ENCODE assay signal across 8 cellular contexts in the genomic region with DNA sequence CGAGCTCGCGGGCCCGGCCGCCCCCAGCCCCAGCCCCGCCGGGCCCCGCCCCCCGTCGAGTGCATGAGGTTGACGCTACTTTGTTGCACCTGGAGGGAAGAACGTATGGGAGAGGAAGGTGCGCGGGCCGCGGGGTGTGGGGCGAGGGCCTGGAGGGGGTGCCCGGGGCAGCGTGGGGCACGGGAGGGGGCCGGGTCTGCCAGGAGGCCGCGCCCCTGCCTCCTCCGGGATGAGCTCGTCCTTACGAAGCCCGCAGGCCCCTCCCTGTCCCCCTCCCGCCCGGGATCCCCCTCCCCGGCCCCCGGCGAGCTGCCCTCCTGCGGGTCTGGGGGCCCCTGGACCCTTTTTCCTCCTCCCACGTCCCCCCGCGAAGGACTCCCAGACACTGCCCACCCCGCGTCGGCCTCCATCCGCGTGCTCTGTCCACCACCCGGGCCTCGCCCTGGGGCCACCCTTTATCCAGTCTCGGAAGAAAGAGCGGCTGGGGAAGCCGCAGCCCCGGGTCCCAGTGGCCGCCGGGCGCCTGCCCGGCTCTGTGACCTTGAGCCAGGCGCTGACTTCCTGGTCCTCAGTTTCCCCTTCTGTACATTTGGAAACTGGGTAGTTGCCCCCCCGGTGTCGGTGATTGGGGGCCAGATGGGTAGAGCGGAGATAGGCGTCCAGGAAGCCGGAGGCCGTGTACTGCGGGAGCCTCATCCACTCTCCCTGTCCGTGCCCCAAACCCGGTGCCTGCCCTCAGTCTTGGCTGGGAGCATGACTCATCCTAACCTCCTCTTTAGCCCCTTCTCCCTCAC. TPM values are rescaled to one million over a fixed set of nuclear protein-coding genes. Genes with fewer than 3 reads are reported as not detected.
DNase-seq lines count a peak whose midpoint lies in the region; ATAC-seq and TF ChIP-seq lines count a peak whose summit lies in the region.

No MANE protein-coding gene starts in this region.

- H3K4me1 Mint-ChIP-seq in chondrocyte (ENCODE audit: low read depth), result peaks cover 25% of the 10 kb centered on the region
- peaks cover 12% of the 10 kb centered on the region for H3K4me1 Mint-ChIP-seq in stimulated activated naive CD8-positive, alpha-beta T cell treated with anti-CD3 and anti-CD28 coated beads, Interleukin-15, Interleukin-2, amounts not matched to agents 100 ng/mL and 50 ng/mL, for 24 hours (ENCODE audit: low read depth)

- peaks cover 6% of the 10 kb centered on the region for H3K36me3 Mint-ChIP-seq in chondrocyte (ENCODE audit: low read depth)
- peaks cover 18% of the 10 kb centered on the region for H3K36me3 Mint-ChIP-seq in stimulated activated naive CD8-positive, alpha-beta T cell treated with anti-CD3 and anti-CD28 coated beads, Interleukin-15, Interleukin-2, amounts not matched to agents 100 ng/mL and 50 ng/mL, for 24 hours (ENCODE audit: low read depth)

- H3K4me3 ChIP-seq in SJSA1 (peak overlapping the region; percentile 50), liver (ENCODE audit: low read depth in 1 of 3, low read length in 3 of 3) (peak overlapping the region in 2 of 3 donors; percentile 17 to 95)

- TF ChIP-seq CTCF in chondrocyte (IDR thresholded peaks at IDR 0.05) (no peak), liver (IDR thresholded peaks at IDR 0.05; ENCODE audit: low read depth, low read length, missing input control) (no peak)

- H3K4me1 ChIP-seq in SJSA1 (replicated peaks) (peaks cover 24% of the 10 kb centered on the region), liver (ENCODE audit: control insufficient read depth in 4 of 4, insufficient read depth in 4 of 4, low read length in 3 of 4) (peaks cover 0 to 11% (median 10%) of the 10 kb centered on the region in 4 donors)

- ATAC-seq in GM21360 (IDR thresholded peaks at IDR 0.05; ENCODE audit: unreplicated experiment), result peak; percentile 40

- 12% methylated on average over 61 of the region's 61 CpGs for WGBS in liver

- no peaks in the 10 kb centered on the region for H3K27me3 Mint-ChIP-seq in chondrocyte (ENCODE audit: low read depth)
- H3K27me3 Mint-ChIP-seq in stimulated activated naive CD8-positive, alpha-beta T cell treated with anti-CD3 and anti-CD28 coated beads, Interleukin-15, Interleukin-2, amounts not matched to agents 100 ng/mL and 50 ng/mL, for 24 hours, result no peaks in the 10 kb centered on the region

- no peak for TF ChIP-seq RAD21 in liver (IDR thresholded peaks at IDR 0.05)

- no peaks in the 10 kb centered on the region for H3K9me3 ChIP-seq in SJSA1 (replicated peaks)
- H3K9me3 ChIP-seq in liver (ENCODE audit: control insufficient read depth in 4 of 4, low read length in 3 of 4), result no peaks in the 10 kb centered on the region

- H3K27ac Mint-ChIP-seq in chondrocyte (ENCODE audit: unreplicated experiment), result peak overlapping the region; percentile 68
- H3K27ac Mint-ChIP-seq in stimulated activated naive CD8-positive, alpha-beta T cell treated with anti-CD3 and anti-CD28 coated beads, Interleukin-15, Interleukin-2, amounts not matched to agents 100 ng/mL and 50 ng/mL, for 24 hours, result peak overlapping the region; percentile 84

- in situ Hi-C loops in Caki2 (cut with HindIII; ENCODE audit: low pct_unique_long_range_greater_than_20kb, low sequenced_read_pairs), result no loop called here

- no peaks in the 10 kb centered on the region for H3K9me3 Mint-ChIP-seq in chondrocyte (ENCODE audit: low read depth)
- no peaks in the 10 kb centered on the region for H3K9me3 Mint-ChIP-seq in stimulated activated naive CD8-positive, alpha-beta T cell treated with anti-CD3 and anti-CD28 coated beads, Interleukin-15, Interleukin-2, amounts not matched to agents 100 ng/mL and 50 ng/mL, for 24 hours

- peak; percentile 32 for DNase-seq in Caki2 (ENCODE audit: low read depth)
- peak; percentile 49 for DNase-seq in HT-29 (ENCODE audit: low spot score)
- DNase-seq in SJSA1 (ENCODE audit: low read depth in 1 of 2, low spot score in 2 of 2), result peak; percentile 59 to 73
- DNase-seq in chondrocyte (ENCODE audit: low spot score), result no peak
- no peak for DNase-seq in pons (ENCODE audit: low spot score)

- peak overlapping the region; percentile 39 for H3K27ac ChIP-seq in SJSA1
- H3K27ac ChIP-seq in liver (ENCODE audit: low read depth in 1 of 2, low read length in 2 of 2), result no peak overlapping the region

- H3K9ac ChIP-seq in liver (ENCODE audit: low read depth in 1 of 2, low read length in 2 of 2), result no peak overlapping the region

- peak overlapping the region; percentile 79 for H3K4me3 Mint-ChIP-seq in chondrocyte (ENCODE audit: unreplicated experiment)
- peak overlapping the region; percentile 82 for H3K4me3 Mint-ChIP-seq in stimulated activated naive CD8-positive, alpha-beta T cell treated with anti-CD3 and anti-CD28 coated beads, Interleukin-15, Interleukin-2, amounts not matched to agents 100 ng/mL and 50 ng/mL, for 24 hours

- H3K27me3 ChIP-seq in SJSA1 (replicated peaks) (no peaks in the 10 kb centered on the region), liver (ENCODE audit: control insufficient read depth in 4 of 4, insufficient read depth in 4 of 4, low read length in 3 of 4) (no peaks in the 10 kb centered on the region)

- H3K36me3 ChIP-seq in SJSA1 (peaks cover 37% of the 10 kb centered on the region), liver (ENCODE audit: control insufficient read depth in 4 of 4, insufficient read depth in 3 of 4, low read depth in 1 of 4, low read length in 3 of 4) (no peaks in the 10 kb centered on the region)

TF ChIP-seq in liver, 16 proteins besides CTCF, POLR2A, EP300 and RAD21:
- no peak for TF ChIP-seq YY1 (IDR thresholded peaks at IDR 0.05)
- TF ChIP-seq EGR1 (IDR thresholded peaks at IDR 0.05; ENCODE audit: low read depth in 2 of 2), result no peak
- TF ChIP-seq TAF1 (conservative IDR thresholded peaks at IDR 0.05), result no peak
- TF ChIP-seq RXRA (IDR thresholded peaks at IDR 0.05), result no peak
- TF ChIP-seq FOXA2 (IDR thresholded peaks at IDR 0.05), result no peak
- TF ChIP-seq, protein P1, sequence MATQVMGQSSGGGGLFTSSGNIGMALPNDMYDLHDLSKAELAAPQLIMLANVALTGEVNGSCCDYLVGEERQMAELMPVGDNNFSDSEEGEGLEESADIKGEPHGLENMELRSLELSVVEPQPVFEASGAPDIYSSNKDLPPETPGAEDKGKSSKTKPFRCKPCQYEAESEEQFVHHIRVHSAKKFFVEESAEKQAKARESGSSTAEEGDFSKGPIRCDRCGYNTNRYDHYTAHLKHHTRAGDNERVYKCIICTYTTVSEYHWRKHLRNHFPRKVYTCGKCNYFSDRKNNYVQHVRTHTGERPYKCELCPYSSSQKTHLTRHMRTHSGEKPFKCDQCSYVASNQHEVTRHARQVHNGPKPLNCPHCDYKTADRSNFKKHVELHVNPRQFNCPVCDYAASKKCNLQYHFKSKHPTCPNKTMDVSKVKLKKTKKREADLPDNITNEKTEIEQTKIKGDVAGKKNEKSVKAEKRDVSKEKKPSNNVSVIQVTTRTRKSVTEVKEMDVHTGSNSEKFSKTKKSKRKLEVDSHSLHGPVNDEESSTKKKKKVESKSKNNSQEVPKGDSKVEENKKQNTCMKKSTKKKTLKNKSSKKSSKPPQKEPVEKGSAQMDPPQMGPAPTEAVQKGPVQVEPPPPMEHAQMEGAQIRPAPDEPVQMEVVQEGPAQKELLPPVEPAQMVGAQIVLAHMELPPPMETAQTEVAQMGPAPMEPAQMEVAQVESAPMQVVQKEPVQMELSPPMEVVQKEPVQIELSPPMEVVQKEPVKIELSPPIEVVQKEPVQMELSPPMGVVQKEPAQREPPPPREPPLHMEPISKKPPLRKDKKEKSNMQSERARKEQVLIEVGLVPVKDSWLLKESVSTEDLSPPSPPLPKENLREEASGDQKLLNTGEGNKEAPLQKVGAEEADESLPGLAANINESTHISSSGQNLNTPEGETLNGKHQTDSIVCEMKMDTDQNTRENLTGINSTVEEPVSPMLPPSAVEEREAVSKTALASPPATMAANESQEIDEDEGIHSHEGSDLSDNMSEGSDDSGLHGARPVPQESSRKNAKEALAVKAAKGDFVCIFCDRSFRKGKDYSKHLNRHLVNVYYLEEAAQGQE (IDR thresholded peaks at IDR 0.05), result no peak
- TF ChIP-seq HNF4A (conservative IDR thresholded peaks at IDR 0.05), result no peak
- TF ChIP-seq, protein P2, sequence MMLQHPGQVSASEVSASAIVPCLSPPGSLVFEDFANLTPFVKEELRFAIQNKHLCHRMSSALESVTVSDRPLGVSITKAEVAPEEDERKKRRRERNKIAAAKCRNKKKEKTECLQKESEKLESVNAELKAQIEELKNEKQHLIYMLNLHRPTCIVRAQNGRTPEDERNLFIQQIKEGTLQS (IDR thresholded peaks at IDR 0.05), result no peak
- TF ChIP-seq JUND (IDR thresholded peaks at IDR 0.05), result no peak
- TF ChIP-seq GABPA (IDR thresholded peaks at IDR 0.05 in 1 of 2, conservative IDR thresholded peaks at IDR 0.05 in 1 of 2), result no peak
- no peak for TF ChIP-seq SP1 (IDR thresholded peaks at IDR 0.05)
- no peak for TF ChIP-seq FOXA1 (IDR thresholded peaks at IDR 0.05)

RNA-seq across cellular contexts. Expression of a gene that starts 0.5 kb away (rescaled TPM):
- 50.7 and 54.0 TPM in 2 replicates for total RNA-seq in Caki2 (2014; rRNA removed; shearing (Covaris generic); ENCODE audit: low replicate concordance)
- total RNA-seq in HT-29 (2014; rRNA removed; shearing (Covaris generic)), result 27.4 and 37.8 TPM in 2 replicates
- 38.1 and 60.5 TPM in 2 replicates for total RNA-seq in SJSA1 (2014; rRNA removed; shearing (Covaris generic))
- total RNA-seq in chondrocyte (39.1 to 46.5 TPM (median 41.5 TPM) in 3 replicates), liver (1 to 10 TPM; 3.6 to 4.1 TPM)
- polyA plus RNA-seq in liver, result 1 to 10 TPM in 1 of 2 donors, under 1 TPM in 1; 0.63 to 3.3 TPM

RNA-seq across cellular contexts. Expression of a gene that starts 56.2 kb away (rescaled TPM):
- total RNA-seq in Caki2 (2014; rRNA removed; shearing (Covaris generic); ENCODE audit: low replicate concordance), result 0.27 TPM in 1 of 2 replicates, not detected in the other
- 0.03 and 0.10 TPM in 2 replicates for total RNA-seq in HT-29 (2014; rRNA removed; shearing (Covaris generic))
- total RNA-seq in SJSA1 (2014; rRNA removed; shearing (Covaris generic)), result not detected in 2 replicates
- 8,224 to 15,554 TPM (median 15,093 TPM) in 3 replicates for total RNA-seq in chondrocyte
- total RNA-seq in liver, result 10 to 100 TPM in 1 of 2 donors, 1 to 10 TPM in 1; 8.7 to 16.3 TPM
- 10 to 100 TPM in 1 of 2 donors, 1 to 10 TPM in 1; 2.7 to 10.6 TPM for polyA plus RNA-seq in liver

Comparison
In these comparisons a context has a peak if more than half of its experiments do, and no peak if none do; other contexts are left out.
1. DNase-seq: peak in Caki2 (single experiment), HT-29 (single experiment) and SJSA1 (2 of 2); none in chondrocyte (single experiment) and pons (single experiment).
2. RNA of a gene that starts 56.2 kb away (total RNA-seq): 8,224 to 15,554 TPM in chondrocyte; 8.7 to 16.3 TPM in liver, 0.27 TPM in Caki2, 0.03 to 0.10 TPM in HT-29 and not detected in SJSA1; every median in the first group is over 100 times any median in the second.